Comparison of ENCODE assay signal across 21 cellular contexts in the genomic region with DNA sequence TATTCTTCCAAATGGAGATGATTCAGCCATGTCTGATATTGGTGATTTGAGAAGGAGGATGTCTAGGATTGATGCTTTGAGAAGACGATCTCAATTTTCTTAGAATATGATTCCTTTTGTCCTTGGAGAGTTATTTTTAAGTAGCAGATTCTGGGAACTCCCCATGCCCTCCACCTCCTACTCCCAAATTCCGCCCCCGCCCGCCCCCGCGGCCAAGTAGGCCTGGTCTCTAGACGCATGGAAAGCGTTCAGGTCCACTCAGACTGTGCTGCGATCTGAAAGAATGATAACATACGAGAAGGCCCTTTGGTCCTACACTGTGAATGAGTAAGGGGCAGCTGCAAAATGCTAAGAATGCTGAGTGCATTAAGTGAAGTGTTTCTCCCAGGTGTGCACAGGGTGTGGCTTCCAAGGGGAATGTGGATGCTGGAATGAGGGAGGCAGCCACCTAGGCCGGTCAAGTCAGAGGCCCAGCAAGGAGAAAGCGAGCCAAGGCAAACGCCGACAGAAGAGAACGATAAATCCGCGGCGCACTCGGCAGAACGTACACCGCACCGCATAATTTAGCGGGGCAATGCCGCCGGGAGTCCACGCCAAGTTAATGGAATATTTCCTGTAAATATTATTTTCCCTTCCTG.
A peak's percentile ranks its signal among the peaks of the same experiment; 100 is the strongest.
DNase-seq lines count a peak whose midpoint lies in the region; ATAC-seq and TF ChIP-seq lines count a peak whose summit lies in the region.
"Had no signal": no experiment of that assay in that cellular context is flagged by ENCODE, and none has a peak within 500 bp of the region (broad histone marks: within the 10 kb centered on the region; RNA-seq: fewer than 3 reads in every experiment).

No MANE protein-coding gene starts in this region.

- no peak overlapping the region for H3K4me3 Mint-ChIP-seq in brain
- no peak overlapping the region for H3K4me3 Mint-ChIP-seq in nephron progenitor cell
- no peak overlapping the region for H3K4me3 Mint-ChIP-seq in immature natural killer cell
- no peak overlapping the region for H3K4me3 Mint-ChIP-seq in activated naive CD4-positive, alpha-beta T cell treated with anti-CD3 and anti-CD28 coated beads for 36 hours
- H3K4me3 Mint-ChIP-seq in natural killer cell treated with Interleukin-12 subunit alpha and Interleukin-12 subunit beta and Interleukin-15 and Interleukin-18, amount 100 ng/mL, for 72 hours = no peak overlapping the region
- H3K4me3 Mint-ChIP-seq: HFFc6 had no signal

- H3K27me3 Mint-ChIP-seq in brain (no peaks in the 10 kb centered on the region), nephron progenitor cell (ENCODE audit: low read depth, poor library complexity) (peaks cover 3% of the 10 kb centered on the region), immature natural killer cell (ENCODE audit: low read depth in 3 of 3) (peaks cover 1 to 5% (median 2%) of the 10 kb centered on the region in 3 donors)
- H3K27me3 Mint-ChIP-seq in activated naive CD4-positive, alpha-beta T cell treated with anti-CD3 and anti-CD28 coated beads for 36 hours (ENCODE audit: low read depth) = no peaks in the 10 kb centered on the region
- peaks cover 7 to 13% of the 10 kb centered on the region in 2 donors for H3K27me3 Mint-ChIP-seq in natural killer cell treated with Interleukin-12 subunit alpha and Interleukin-12 subunit beta and Interleukin-15 and Interleukin-18, amount 100 ng/mL, for 72 hours

- H3K4me1 ChIP-seq in left lung = no peaks in the 10 kb centered on the region
- H3K4me1 ChIP-seq: BE2C had no signal

- H3K27ac Mint-ChIP-seq in brain (peak overlapping the region in 3 of 5 experiments; percentile 18 to 88 (median 85)), nephron progenitor cell (peak overlapping the region; percentile 58), immature natural killer cell (no peak overlapping the region)
- H3K27ac Mint-ChIP-seq in activated naive CD4-positive, alpha-beta T cell treated with anti-CD3 and anti-CD28 coated beads for 36 hours = no peak overlapping the region
- H3K27ac Mint-ChIP-seq in natural killer cell treated with Interleukin-12 subunit alpha and Interleukin-12 subunit beta and Interleukin-15 and Interleukin-18, amount 100 ng/mL, for 72 hours = no peak overlapping the region
- H3K27ac Mint-ChIP-seq: HFFc6 had no signal

- TF ChIP-seq CTCF in brain (conservative IDR thresholded peaks at IDR 0.05) (no peak), left lung (IDR thresholded peaks at IDR 0.05) (no peak), nephron progenitor cell (IDR thresholded peaks at IDR 0.05) (no peak)

- CTCF ChIA-PET in activated naive CD4-positive, alpha-beta T cell treated with anti-CD3 and anti-CD28 coated beads for 36 hours (lab: Charles Lee) = no interaction called here

- no peaks in the 10 kb centered on the region for H3K36me3 ChIP-seq in left lung
- H3K36me3 ChIP-seq: BE2C had no signal

- no peak overlapping the region for H3K27ac ChIP-seq in left lung
- H3K27ac ChIP-seq: KMS-11 had no signal

- H3K9me3 ChIP-seq in left lung = no peaks in the 10 kb centered on the region
- H3K9me3 ChIP-seq: BE2C had no signal

- H3K27me3 ChIP-seq in left lung = no peaks in the 10 kb centered on the region
- H3K27me3 ChIP-seq: BE2C had no signal

- no peak for DNase-seq in left lung
- no peak for DNase-seq in nephron progenitor cell
- DNase-seq in immature natural killer cell = no peak
- no peak for DNase-seq in activated naive CD4-positive, alpha-beta T cell treated with anti-CD3 and anti-CD28 coated beads for 36 hours
- DNase-seq in natural killer cell treated with Interleukin-12 subunit alpha and Interleukin-12 subunit beta and Interleukin-15 and Interleukin-18, amount 100 ng/mL, for 72 hours (ENCODE audit: low spot score) = no peak
- DNase-seq: BE2C; EL; H7; HFFc6; NCI-H1105; NCI-H146; NCI-H2029; NCI-H226; NCI-H524; NCI-H774; NK-92 treated with Interleukin-12 subunit alpha and Interleukin-12 subunit beta, amount 100 ng/mL, for 24 hours; SIG-M5 had no signal

- H3K4me3 ChIP-seq in left lung = no peak overlapping the region

- peaks cover 57% of the 10 kb centered on the region for H3K36me3 Mint-ChIP-seq in brain
- H3K36me3 Mint-ChIP-seq in nephron progenitor cell (ENCODE audit: low read depth) = peaks cover 70% of the 10 kb centered on the region
- H3K36me3 Mint-ChIP-seq in immature natural killer cell = no peaks in the 10 kb centered on the region
- H3K36me3 Mint-ChIP-seq in activated naive CD4-positive, alpha-beta T cell treated with anti-CD3 and anti-CD28 coated beads for 36 hours (ENCODE audit: low read depth) = no peaks in the 10 kb centered on the region
- H3K36me3 Mint-ChIP-seq in natural killer cell treated with Interleukin-12 subunit alpha and Interleukin-12 subunit beta and Interleukin-15 and Interleukin-18, amount 100 ng/mL, for 72 hours = no peaks in the 10 kb centered on the region

- H3K4me1 Mint-ChIP-seq in brain (peaks cover 39% of the 10 kb centered on the region), nephron progenitor cell (peaks cover 91% of the 10 kb centered on the region), immature natural killer cell (no peaks in the 10 kb centered on the region)
- H3K4me1 Mint-ChIP-seq in activated naive CD4-positive, alpha-beta T cell treated with anti-CD3 and anti-CD28 coated beads for 36 hours (ENCODE audit: low read depth) = no peaks in the 10 kb centered on the region
- no peaks in the 10 kb centered on the region for H3K4me1 Mint-ChIP-seq in natural killer cell treated with Interleukin-12 subunit alpha and Interleukin-12 subunit beta and Interleukin-15 and Interleukin-18, amount 100 ng/mL, for 72 hours (ENCODE audit: low read depth in 2 of 2)

- peak; percentile 95 for ATAC-seq in left lung
- ATAC-seq in HG02973 (IDR thresholded peaks at IDR 0.05; ENCODE audit: unreplicated experiment) = no peak
- no peak for ATAC-seq in natural killer cell treated with Interleukin-12 subunit alpha and Interleukin-12 subunit beta and Interleukin-15 and Interleukin-18, amount 100 ng/mL, for 72 hours
- ATAC-seq: Panc1 had no signal

- intact Hi-C loops in left lung (cut with DNase I) = no loop called here
- intact Hi-C loops in activated naive CD4-positive, alpha-beta T cell treated with anti-CD3 and anti-CD28 coated beads for 36 hours (cut with micrococcal nuclease) = no loop called here

- no peaks in the 10 kb centered on the region for H3K9me3 Mint-ChIP-seq in brain
- no peaks in the 10 kb centered on the region for H3K9me3 Mint-ChIP-seq in nephron progenitor cell
- peaks cover 0 to 2% (median 0%) of the 10 kb centered on the region in 6 donors for H3K9me3 Mint-ChIP-seq in immature natural killer cell
- H3K9me3 Mint-ChIP-seq in activated naive CD4-positive, alpha-beta T cell treated with anti-CD3 and anti-CD28 coated beads for 36 hours = no peaks in the 10 kb centered on the region
- no peaks in the 10 kb centered on the region for H3K9me3 Mint-ChIP-seq in natural killer cell treated with Interleukin-12 subunit alpha and Interleukin-12 subunit beta and Interleukin-15 and Interleukin-18, amount 100 ng/mL, for 72 hours
- H3K9me3 Mint-ChIP-seq: HFFc6 had no signal

Comparison
In these comparisons a context has a peak if more than half of its experiments do, and no peak if none do; other contexts are left out.
1. H3K27ac Mint-ChIP-seq: peak in brain (3 of 5) and nephron progenitor cell (single experiment); none in immature natural killer cell (0 of 6), activated naive CD4-positive, alpha-beta T cell treated with anti-CD3 and anti-CD28 coated beads for 36 hours (single experiment) and natural killer cell treated with Interleukin-12 subunit alpha and Interleukin-12 subunit beta and Interleukin-15 and Interleukin-18, amount 100 ng/mL, for 72 hours (0 of 2).